In the genomic region with DNA sequence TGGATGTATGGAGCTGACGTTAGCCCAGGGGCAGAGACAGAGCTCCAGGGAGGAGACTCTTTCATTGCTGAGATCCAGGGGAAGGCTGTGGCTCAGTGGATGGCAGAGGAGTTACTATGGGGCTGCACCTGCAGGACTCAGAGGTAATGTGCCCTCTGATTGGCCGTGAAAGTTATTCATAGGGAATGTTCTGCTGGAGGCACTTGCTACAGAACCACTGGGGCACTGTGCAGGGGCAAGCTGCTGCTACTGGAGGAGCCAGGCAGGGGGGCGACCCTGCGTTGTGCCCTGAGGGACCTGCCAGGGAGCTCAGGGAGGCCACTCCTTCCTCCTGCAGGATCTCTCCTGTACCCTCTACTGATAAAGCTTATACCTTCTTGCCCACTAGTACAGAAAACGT, we compare ENCODE assay signal across 17 cellular contexts.
DNase-seq lines count a peak whose midpoint lies in the region; ATAC-seq and TF ChIP-seq lines count a peak whose summit lies in the region.
"Had no signal": no experiment of that assay in that cellular context is flagged by ENCODE, and none has a peak within 500 bp of the region (broad histone marks: within the 10 kb centered on the region; RNA-seq: fewer than 3 reads in every experiment).

No MANE protein-coding gene starts in this region.

- intact Hi-C loops in Right ventricle myocardium inferior (cut with DNase I) (no loop called here), right cardiac atrium (cut with DNase I) (no loop called here), upper lobe of right lung (cut with DNase I) (no loop called here)

- H3K36me3 ChIP-seq in HEK293 (ENCODE audit: control insufficient read depth in 2 of 2, insufficient read depth in 1 of 2, low read length in 2 of 2): no peaks in the 10 kb centered on the region
- H3K36me3 ChIP-seq in upper lobe of right lung: no peaks in the 10 kb centered on the region
- H3K36me3 ChIP-seq: Peyer's patch had no signal

- H3K4me1 ChIP-seq in right cardiac atrium (ENCODE audit: control insufficient read depth, insufficient read depth, low read length) (peaks cover 4% of the 10 kb centered on the region), HEK293 (ENCODE audit: control insufficient read depth, insufficient read depth, low read length) (peaks cover 37% of the 10 kb centered on the region), upper lobe of right lung (peaks cover 7% of the 10 kb centered on the region)
- H3K4me1 ChIP-seq: Peyer's patch had no signal

- H3K9me3 ChIP-seq in right cardiac atrium (ENCODE audit: control insufficient read depth, low read length) (no peaks in the 10 kb centered on the region), HEK293 (ENCODE audit: control insufficient read depth, insufficient read depth, low read depth, low read length) (no peaks in the 10 kb centered on the region), upper lobe of right lung (no peaks in the 10 kb centered on the region)
- H3K9me3 ChIP-seq: Peyer's patch had no signal

- POLR2A ChIA-PET in HEK293 (lab: Yijun Ruan, JAX): interaction anchor here (0.5 kb wide), 1 partner anchor 295 kb away, joined by 3 read pairs; no protein-coding TSS in a partner anchor

- 88% methylated on average over 5 of the region's 5 CpGs for WGBS in right cardiac atrium

- no peak for DNase-seq in Right ventricle myocardium inferior (ENCODE audit: missing footprints)
- DNase-seq in right cardiac atrium: no peak
- peak; percentile 60 for DNase-seq in islet precursor cell
- no peak for DNase-seq in upper lobe of right lung
- no peak for DNase-seq in H4 (ENCODE audit: low spot score)
- DNase-seq in NCI-H345 (lab: John Stamatoyannopoulos, UW): no peak
- DNase-seq: DMS153, KG1, NCI-H1105, NCI-H187 treated with DMSO at 0.1 percent for 48 hours, NCI-H2171 treated with DMSO at 0.1 percent for 48 hours, NCI-H510A, Peyer's patch, SHP77 treated with DMSO at 0.1 percent for 48 hours had no signal

- ATAC-seq in Right ventricle myocardium inferior (peak; percentile 29), right cardiac atrium (no peak), upper lobe of right lung (peak; percentile 27), HG03159 (IDR thresholded peaks at IDR 0.05; ENCODE audit: unreplicated experiment) (no peak)

- H3K27ac ChIP-seq in right cardiac atrium (ENCODE audit: low read length): no peak overlapping the region
- no peak overlapping the region for H3K27ac ChIP-seq in HEK293 (ENCODE audit: extremely low read depth, low read depth, low read length)
- H3K27ac ChIP-seq in upper lobe of right lung: no peak overlapping the region
- H3K27ac ChIP-seq: C4-2B, Peyer's patch had no signal

- H3K27me3 ChIP-seq in right cardiac atrium (ENCODE audit: control insufficient read depth, insufficient read depth) (no peaks in the 10 kb centered on the region), upper lobe of right lung (no peaks in the 10 kb centered on the region)
- H3K27me3 ChIP-seq: Peyer's patch had no signal

- H3K4me3 ChIP-seq in right cardiac atrium (ENCODE audit: low read length): no peak overlapping the region
- H3K4me3 ChIP-seq in HEK293 (ENCODE audit: low read depth, low read length): no peak overlapping the region
- no peak overlapping the region for H3K4me3 ChIP-seq in upper lobe of right lung
- H3K4me3 ChIP-seq: Peyer's patch had no signal

- TF ChIP-seq CTCF in HEK293 (tag by site-specific recombination; IDR thresholded peaks at IDR 0.05) (no peak), upper lobe of right lung (IDR thresholded peaks at IDR 0.05) (no peak)

- CTCF ChIA-PET in HEK293 (lab: Yijun Ruan, JAX): interaction anchor here (0.6 to 0.9 kb wide), 2 partner anchors 23 to 427 kb away, joined by 3 read pairs; no protein-coding TSS in a partner anchor

TF ChIP-seq in HEK293, 187 proteins besides CTCF, POLR2A, EP300 and RAD21:
- TF ChIP-seq, protein P1, sequence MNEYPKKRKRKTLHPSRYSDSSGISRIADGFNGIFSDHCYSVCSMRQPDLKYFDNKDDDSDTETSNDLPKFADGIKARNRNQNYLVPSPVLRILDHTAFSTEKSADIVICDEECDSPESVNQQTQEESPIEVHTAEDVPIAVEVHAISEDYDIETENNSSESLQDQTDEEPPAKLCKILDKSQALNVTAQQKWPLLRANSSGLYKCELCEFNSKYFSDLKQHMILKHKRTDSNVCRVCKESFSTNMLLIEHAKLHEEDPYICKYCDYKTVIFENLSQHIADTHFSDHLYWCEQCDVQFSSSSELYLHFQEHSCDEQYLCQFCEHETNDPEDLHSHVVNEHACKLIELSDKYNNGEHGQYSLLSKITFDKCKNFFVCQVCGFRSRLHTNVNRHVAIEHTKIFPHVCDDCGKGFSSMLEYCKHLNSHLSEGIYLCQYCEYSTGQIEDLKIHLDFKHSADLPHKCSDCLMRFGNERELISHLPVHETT (tag by site-specific recombination; IDR thresholded peaks at IDR 0.05): no peak
- TF ChIP-seq ZIC2 (tag by site-specific recombination; IDR thresholded peaks at IDR 0.05) (0 out of 2 replicates have a peak, but pooled peaks have one; percentile 31), ZBTB48 (tag by site-specific recombination; IDR thresholded peaks at IDR 0.05) (no peak), GLIS1 (tag by site-specific recombination; IDR thresholded peaks at IDR 0.05) (peak; percentile 70), ZXDB (tag by site-specific recombination; IDR thresholded peaks at IDR 0.05) (no peak)
- TF ChIP-seq, protein P2, sequence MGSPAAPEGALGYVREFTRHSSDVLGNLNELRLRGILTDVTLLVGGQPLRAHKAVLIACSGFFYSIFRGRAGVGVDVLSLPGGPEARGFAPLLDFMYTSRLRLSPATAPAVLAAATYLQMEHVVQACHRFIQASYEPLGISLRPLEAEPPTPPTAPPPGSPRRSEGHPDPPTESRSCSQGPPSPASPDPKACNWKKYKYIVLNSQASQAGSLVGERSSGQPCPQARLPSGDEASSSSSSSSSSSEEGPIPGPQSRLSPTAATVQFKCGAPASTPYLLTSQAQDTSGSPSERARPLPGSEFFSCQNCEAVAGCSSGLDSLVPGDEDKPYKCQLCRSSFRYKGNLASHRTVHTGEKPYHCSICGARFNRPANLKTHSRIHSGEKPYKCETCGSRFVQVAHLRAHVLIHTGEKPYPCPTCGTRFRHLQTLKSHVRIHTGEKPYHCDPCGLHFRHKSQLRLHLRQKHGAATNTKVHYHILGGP (tag by site-specific recombination; IDR thresholded peaks at IDR 0.05): no peak
- TF ChIP-seq, protein P3, sequence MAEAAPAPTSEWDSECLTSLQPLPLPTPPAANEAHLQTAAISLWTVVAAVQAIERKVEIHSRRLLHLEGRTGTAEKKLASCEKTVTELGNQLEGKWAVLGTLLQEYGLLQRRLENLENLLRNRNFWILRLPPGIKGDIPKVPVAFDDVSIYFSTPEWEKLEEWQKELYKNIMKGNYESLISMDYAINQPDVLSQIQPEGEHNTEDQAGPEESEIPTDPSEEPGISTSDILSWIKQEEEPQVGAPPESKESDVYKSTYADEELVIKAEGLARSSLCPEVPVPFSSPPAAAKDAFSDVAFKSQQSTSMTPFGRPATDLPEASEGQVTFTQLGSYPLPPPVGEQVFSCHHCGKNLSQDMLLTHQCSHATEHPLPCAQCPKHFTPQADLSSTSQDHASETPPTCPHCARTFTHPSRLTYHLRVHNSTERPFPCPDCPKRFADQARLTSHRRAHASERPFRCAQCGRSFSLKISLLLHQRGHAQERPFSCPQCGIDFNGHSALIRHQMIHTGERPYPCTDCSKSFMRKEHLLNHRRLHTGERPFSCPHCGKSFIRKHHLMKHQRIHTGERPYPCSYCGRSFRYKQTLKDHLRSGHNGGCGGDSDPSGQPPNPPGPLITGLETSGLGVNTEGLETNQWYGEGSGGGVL (tag by site-specific recombination; IDR thresholded peaks at IDR 0.05): no peak
TF ChIP-seq in HEK293: peak in this region for 2.

Comparison
In these comparisons a context has a peak if more than half of its experiments do, and no peak if none do; other contexts are left out.
1. ATAC-seq: peak in Right ventricle myocardium inferior (single experiment) and upper lobe of right lung (single experiment); none in right cardiac atrium (0 of 2) and HG03159 (single experiment).